Comparison of ENCODE assay signal across 8 cellular contexts in the genomic region with DNA sequence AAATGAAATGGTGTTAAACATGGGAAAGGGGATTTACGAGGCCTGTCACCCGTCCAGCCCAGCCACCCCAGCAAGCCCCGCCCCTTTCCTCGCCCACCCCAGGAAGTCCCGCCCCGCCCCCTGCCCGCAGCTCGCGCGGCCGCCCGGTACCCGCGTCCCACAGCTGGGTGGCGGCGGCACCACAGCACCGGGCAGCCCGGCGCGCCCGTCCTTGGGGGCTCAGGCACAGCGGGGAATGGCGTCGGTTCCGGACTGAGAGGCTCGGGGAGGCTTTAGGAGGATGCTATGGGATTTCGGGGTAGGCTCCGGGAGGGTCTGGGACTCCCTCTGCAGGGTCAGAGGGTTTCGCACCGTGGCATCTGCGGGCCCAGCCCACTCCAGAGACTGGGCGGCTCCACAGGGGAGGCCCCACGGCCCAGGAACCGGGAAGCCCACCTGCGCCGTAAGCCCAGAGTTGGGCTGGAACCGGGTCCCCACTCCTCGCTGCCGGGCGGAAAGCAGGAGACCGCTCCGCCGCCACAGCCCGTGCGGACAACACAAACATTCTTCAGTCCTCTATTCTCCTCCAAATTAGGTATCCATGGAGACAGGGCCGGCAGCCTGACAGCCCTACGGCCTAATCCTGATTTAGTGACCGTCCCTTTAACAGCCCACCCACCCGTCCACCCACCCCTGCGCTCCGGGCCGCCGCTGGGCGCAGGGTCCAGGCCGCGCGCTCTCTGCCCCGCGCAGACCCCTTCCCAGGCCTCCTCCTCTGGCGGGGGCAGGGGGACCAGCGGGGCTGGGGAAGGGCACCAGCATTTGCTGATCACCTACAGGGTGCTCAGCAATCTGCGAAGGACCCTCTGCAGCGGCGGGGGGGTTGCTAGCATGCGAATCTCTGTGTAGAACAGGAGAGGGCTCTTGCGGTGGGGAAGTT. TPM values are rescaled to one million over a fixed set of nuclear protein-coding genes. Genes with fewer than 3 reads are reported as not detected.
A peak's percentile ranks its signal among the peaks of the same experiment; 100 is the strongest.
DNase-seq lines count a peak whose midpoint lies in the region; ATAC-seq, FAIRE-seq and TF ChIP-seq lines count a peak whose summit lies in the region.

No MANE protein-coding gene starts in this region.

- 0% methylated on average over 10 of the region's 66 CpGs for WGBS in HepG2 (ENCODE audit: low lambda C conversion rate)

- peak; percentile 43 for ATAC-seq in HepG2
- no peak for ATAC-seq in GM18861 (IDR thresholded peaks at IDR 0.05; ENCODE audit: unreplicated experiment)

- H3K4me2 ChIP-seq in HepG2 (ENCODE audit: low read depth, low read length), result peak overlapping the region; percentile 91

- no peaks in the 10 kb centered on the region for H3K27me3 ChIP-seq in Caco-2 (replicated peaks; ENCODE audit: control insufficient read depth, insufficient read depth, low read length)
- H3K27me3 ChIP-seq in SJSA1 (replicated peaks), result peaks cover 44% of the 10 kb centered on the region
- H3K27me3 ChIP-seq in brain microvascular endothelial cell (replicated peaks), result peaks cover 55% of the 10 kb centered on the region
- H3K27me3 ChIP-seq in HepG2 (ENCODE audit: control insufficient read depth in 1 of 2, insufficient read depth in 2 of 2, low read length in 2 of 2), result peaks cover 0 to 9% of the 10 kb centered on the region in 2 experiments; a peak in 1 of 5 replicates

- H3K4me1 Mint-ChIP-seq in Caco-2 (ENCODE audit: low read depth, unreplicated experiment), result peaks cover 17% of the 10 kb centered on the region

- H2AFZ ChIP-seq in HepG2 (ENCODE audit: low read length), result no peak overlapping the region

- peak overlapping the region; percentile 83 for H3K4me3 ChIP-seq in Caco-2 (ENCODE audit: low read depth, low read length)
- peak overlapping the region; percentile 36 for H3K4me3 ChIP-seq in SJSA1
- H3K4me3 ChIP-seq in brain microvascular endothelial cell (ENCODE audit: low read depth, low read length), result peak overlapping the region; percentile 52
- H3K4me3 ChIP-seq in HepG2 (replicated peaks in 1 of 3; ENCODE audit: insufficient read depth in 1 of 3, low read depth in 2 of 3, low read length in 3 of 3), result peak overlapping the region; percentile 71 to 82 (median 72)

- intact Hi-C loops in Caco-2 (cut with micrococcal nuclease; ENCODE audit: unreplicated experiment), result no loop called here
- intact Hi-C loops in HepG2 (cut with micrococcal nuclease; ENCODE audit: unreplicated experiment), result loop anchor here (1.0 kb wide), 1 partner anchor 25 kb away; no protein-coding TSS in a partner anchor

- H3K79me2 ChIP-seq in HepG2 (ENCODE audit: insufficient read depth, low read length), result no peaks in the 10 kb centered on the region

- no peaks in the 10 kb centered on the region for H3K36me3 ChIP-seq in Caco-2 (ENCODE audit: control insufficient read depth, insufficient read depth, low read length)
- H3K36me3 ChIP-seq in SJSA1, result no peaks in the 10 kb centered on the region
- no peaks in the 10 kb centered on the region for H3K36me3 ChIP-seq in brain microvascular endothelial cell (replicated peaks)
- H3K36me3 ChIP-seq in HepG2 (replicated peaks in 1 of 2; ENCODE audit: control insufficient read depth in 1 of 2, insufficient read depth in 2 of 2, low read length in 2 of 2), result no peaks in the 10 kb centered on the region

- in situ Hi-C loops in brain microvascular endothelial cell (cut with HindIII; ENCODE audit: low pct_ligation_motif_present, low sequenced_read_pairs) (no loop called here), HepG2 (cut with HindIII; ENCODE audit: extremely low pct_ligation_motif_present, low pct_unique_long_range_greater_than_20kb) (no loop called here)

- no peak overlapping the region for H3K27ac ChIP-seq in SJSA1
- H3K27ac ChIP-seq in brain microvascular endothelial cell, result no peak overlapping the region
- H3K27ac ChIP-seq in HepG2 (ENCODE audit: extremely low read length, insufficient read depth, low read length), result no peak overlapping the region

- peak overlapping the region; percentile 46 for H3K27ac Mint-ChIP-seq in Caco-2 (ENCODE audit: unreplicated experiment)

- TF ChIP-seq CTCF in Caco-2 (IDR thresholded peaks at IDR 0.05; ENCODE audit: insufficient read depth in 1 of 2, low read depth in 1 of 2, low read length in 1 of 2, severe bottlenecking in 1 of 2, unreplicated experiment in 1 of 2) (no peak), brain microvascular endothelial cell (IDR thresholded peaks at IDR 0.05; ENCODE audit: low read depth, low read length, missing control alignments) (no peak), HepG2 (CRISPR knock-in tag; IDR thresholded peaks at IDR 0.05) (no peak)

- FAIRE-seq in HepG2 (lab: Jason Lieb, UNC) (no peak), GM19239 (lab: Jason Lieb, UNC) (no peak)

- TF ChIP-seq POLR2A in HepG2 (IDR thresholded peaks at IDR 0.05; ENCODE audit: insufficient read depth in 1 of 2, low read depth in 2 of 2, low read length in 2 of 2), result no peak

- POLR2A ChIA-PET in Caco-2 (lab: Charles Lee), result interaction anchor here (0.5 to 1.0 kb wide), 2 partner anchors 17 to 28 kb away, joined by 4 read pairs; no protein-coding TSS in a partner anchor
- POLR2A ChIA-PET in HepG2 (lab: Yijun Ruan, JAX), result interaction anchor here (1.4 to 1.8 kb wide), 2 partner anchors 23 to 33 kb away, joined by 3 to 4 read pairs; a partner anchor contains a TSS

- no TSS peak for BruUV-seq in Caco-2 (replicated peaks; lab: Mats Ljungman, UMichigan)
- BruUV-seq in HepG2 (replicated peaks; lab: Mats Ljungman, UMichigan), result no TSS peak

- no peaks in the 10 kb centered on the region for H3K36me3 Mint-ChIP-seq in Caco-2 (ENCODE audit: insufficient read depth, unreplicated experiment)

- CTCF ChIA-PET in Caco-2 (lab: Charles Lee), result interaction anchor here (0.6 to 2.2 kb wide), 4 partner anchors 23 to 29 kb away, joined by 3 to 7 read pairs (median 4); no protein-coding TSS in a partner anchor
- CTCF ChIA-PET in HepG2 (lab: Yijun Ruan, JAX; ENCODE audit: low intra/inter-chr PET ratio, low total read pairs), result no interaction called here

- H3K4me1 ChIP-seq in Caco-2 (peaks cover 32% of the 10 kb centered on the region), SJSA1 (replicated peaks) (peaks cover 10% of the 10 kb centered on the region), HepG2 (ENCODE audit: insufficient read depth, low read length) (peaks cover 31% of the 10 kb centered on the region)

- no peaks in the 10 kb centered on the region for H3K27me3 Mint-ChIP-seq in Caco-2 (ENCODE audit: insufficient read depth, unreplicated experiment)

- H3K9ac ChIP-seq in HepG2 (ENCODE audit: insufficient read depth, low read depth, low read length), result peak overlapping the region; percentile 54; the same call in 1 of the 2 replicates

- no peaks in the 10 kb centered on the region for H3K9me3 ChIP-seq in Caco-2
- H3K9me3 ChIP-seq in SJSA1 (replicated peaks), result no peaks in the 10 kb centered on the region
- no peaks in the 10 kb centered on the region for H3K9me3 ChIP-seq in HepG2 (ENCODE audit: low read length)

- DNase-seq in Caco-2, result peak; percentile 67 to 72
- peak in 1 of 2 experiments; percentile 30 for DNase-seq in SJSA1 (ENCODE audit: low read depth in 1 of 2, low spot score in 2 of 2)
- DNase-seq in brain microvascular endothelial cell, result no peak
- DNase-seq in HepG2 (ENCODE audit: low spot score), result no peak
- DNase-seq in stimulated activated CD4-positive, alpha-beta T cell treated with anti-CD3 and anti-CD28 coated beads, TNF-alpha, amount 100 ng/mL, for 24 hours (ENCODE audit: low read depth in 3 of 3), result peak in 2 of 3 experiments; percentile 33 to 59
- DNase-seq in GM19239 (ENCODE audit: insufficient read length, low spot score), result no peak
- no peak for DNase-seq in SIG-M5 treated with dmso at 0.1 percent for 504 hours (lab: John Stamatoyannopoulos, UW; ENCODE audit: unreplicated experiment)

- peak overlapping the region; percentile 84 for H3K4me3 Mint-ChIP-seq in Caco-2 (ENCODE audit: unreplicated experiment)

- no peak for TF ChIP-seq RAD21 in HepG2 (CRISPR knock-in tag; IDR thresholded peaks at IDR 0.05)

- no peaks in the 10 kb centered on the region for H4K20me1 ChIP-seq in HepG2 (ENCODE audit: insufficient read depth, low read length)

- H3K9me3 Mint-ChIP-seq in Caco-2 (ENCODE audit: unreplicated experiment), result no peaks in the 10 kb centered on the region

- TF ChIP-seq EP300 in HepG2 (IDR thresholded peaks at IDR 0.05; ENCODE audit: low read depth in 2 of 2, low read length in 2 of 2) (no peak), HepG2 (CRISPR knock-in tag; IDR thresholded peaks at IDR 0.05; ENCODE audit: borderline replicate concordance) (no peak)

RNA-seq across cellular contexts. Expression of a gene that starts 1.3 kb away (rescaled TPM):
- 3.5 and 3.6 TPM in 2 replicates for total RNA-seq in Caco-2 (2022)
- total RNA-seq in SJSA1 (2014; rRNA removed; shearing (Covaris generic)), result not detected in 2 replicates
- total RNA-seq in HepG2 (2016; rRNA removed; fragmentation: Illumina TruSeq; extraction: Trizol), result 0.76 and 1.00 TPM in 2 replicates
- 0.10 and 0.18 TPM in 2 replicates for total RNA-seq in HepG2 (2016; cell fraction: cytosol; rRNA removed; fragmentation: Illumina TruSeq; extraction: Trizol; ENCODE audit: low read depth)
- total RNA-seq in HepG2 (2016; cell fraction: insoluble cytoplasmic fraction; rRNA removed; fragmentation: Illumina TruSeq; extraction: Trizol), result 0.73 and 1.2 TPM in 2 replicates
- total RNA-seq in HepG2 (2016; cell fraction: membrane; rRNA removed; fragmentation: Illumina TruSeq; extraction: Trizol), result 0.53 and 0.62 TPM in 2 replicates
- total RNA-seq in HepG2 (2016; cell fraction: nucleus; rRNA removed; fragmentation: Illumina TruSeq; extraction: Trizol), result 0.56 and 0.78 TPM in 2 replicates
- 0.82 and 1.2 TPM in 2 replicates for polyA plus RNA-seq in HepG2 (2011; rRNA removed)
- 0.99 and 1.2 TPM in 2 replicates for polyA plus RNA-seq in HepG2 (2011; cell fraction: cytosol; rRNA removed)
- 0.87 and 1.0 TPM in 2 replicates for polyA plus RNA-seq in HepG2 (2011; cell fraction: nucleus; rRNA removed)
- 0.51 TPM in 2 replicates for polyA plus RNA-seq in HepG2 (2012)
- polyA plus RNA-seq in HepG2 (2016; cell fraction: cytosol; fragmentation: Illumina TruSeq; extraction: Trizol; ENCODE audit: low read depth), result 0.06 and 0.07 TPM in 2 replicates
- 1.6 TPM in 2 replicates for polyA plus RNA-seq in HepG2 (2016; cell fraction: insoluble cytoplasmic fraction; fragmentation: Illumina TruSeq; extraction: Trizol; ENCODE audit: low read depth)
- polyA plus RNA-seq in HepG2 (2016; cell fraction: membrane; fragmentation: Illumina TruSeq; extraction: Trizol; ENCODE audit: low read depth), result 0.46 and 0.47 TPM in 2 replicates
- polyA plus RNA-seq in HepG2 (2016; cell fraction: nucleus; fragmentation: Illumina TruSeq; extraction: Trizol; ENCODE audit: insufficient read depth, low read depth), result 1.3 and 1.4 TPM in 2 replicates
- polyA minus RNA-seq in HepG2 (2011; rRNA and poly(A)+ RNA removed; ENCODE audit: low replicate concordance), result 1.9 TPM in 1 of 2 replicates, not detected in the other
- 0.99 and 1.1 TPM in 2 replicates for polyA minus RNA-seq in HepG2 (2011; cell fraction: cytosol; rRNA and poly(A)+ RNA removed)
- polyA minus RNA-seq in HepG2 (2011; cell fraction: nucleus; rRNA and poly(A)+ RNA removed), result 0.50 and 0.77 TPM in 2 replicates

RNA-seq across cellular contexts. Expression of a gene that starts 40.7 kb away (rescaled TPM):
- not detected in 2 replicates for total RNA-seq in Caco-2 (2022)
- not detected in 2 replicates for total RNA-seq in SJSA1 (2014; rRNA removed; shearing (Covaris generic))
- total RNA-seq in HepG2 (2016; rRNA removed; fragmentation: Illumina TruSeq; extraction: Trizol), result not detected in 2 replicates
- total RNA-seq in HepG2 (2016; cell fraction: cytosol; rRNA removed; fragmentation: Illumina TruSeq; extraction: Trizol; ENCODE audit: low read depth), result not detected in 2 replicates
- not detected in 2 replicates for total RNA-seq in HepG2 (2016; cell fraction: insoluble cytoplasmic fraction; rRNA removed; fragmentation: Illumina TruSeq; extraction: Trizol)
- not detected in 2 replicates for total RNA-seq in HepG2 (2016; cell fraction: membrane; rRNA removed; fragmentation: Illumina TruSeq; extraction: Trizol)
- total RNA-seq in HepG2 (2016; cell fraction: nucleus; rRNA removed; fragmentation: Illumina TruSeq; extraction: Trizol), result not detected in 2 replicates
- 0.04 and 0.07 TPM in 2 replicates for polyA plus RNA-seq in HepG2 (2011; rRNA removed)
- 0.03 and 0.04 TPM in 2 replicates for polyA plus RNA-seq in HepG2 (2011; cell fraction: cytosol; rRNA removed)
- 0.16 and 0.33 TPM in 2 replicates for polyA plus RNA-seq in HepG2 (2011; cell fraction: nucleus; rRNA removed)
- polyA plus RNA-seq in HepG2 (2012), result not detected in 2 replicates
- polyA plus RNA-seq in HepG2 (2016; cell fraction: cytosol; fragmentation: Illumina TruSeq; extraction: Trizol; ENCODE audit: low read depth), result not detected in 2 replicates
- not detected in 2 replicates for polyA plus RNA-seq in HepG2 (2016; cell fraction: insoluble cytoplasmic fraction; fragmentation: Illumina TruSeq; extraction: Trizol; ENCODE audit: low read depth)
- polyA plus RNA-seq in HepG2 (2016; cell fraction: membrane; fragmentation: Illumina TruSeq; extraction: Trizol; ENCODE audit: low read depth), result not detected in 2 replicates
- polyA plus RNA-seq in HepG2 (2016; cell fraction: nucleus; fragmentation: Illumina TruSeq; extraction: Trizol; ENCODE audit: insufficient read depth, low read depth), result not detected in 2 replicates
- polyA minus RNA-seq in HepG2 (2011; rRNA and poly(A)+ RNA removed; ENCODE audit: low replicate concordance), result 0.05 and 0.18 TPM in 2 replicates
- not detected in 2 replicates for polyA minus RNA-seq in HepG2 (2011; cell fraction: cytosol; rRNA and poly(A)+ RNA removed)
- polyA minus RNA-seq in HepG2 (2011; cell fraction: nucleus; rRNA and poly(A)+ RNA removed), result not detected in 2 replicates

Comparison
In these comparisons a context has a peak if more than half of its experiments do, and no peak if none do; other contexts are left out.
1. DNase-seq: peak in Caco-2 (2 of 2) and stimulated activated CD4-positive, alpha-beta T cell treated with anti-CD3 and anti-CD28 coated beads, TNF-alpha, amount 100 ng/mL, for 24 hours (2 of 3); none in brain microvascular endothelial cell (single experiment), HepG2 (single experiment), GM19239 (single experiment) and SIG-M5 treated with dmso at 0.1 percent for 504 hours (single experiment).
2. Peak in every context shown above with its lines, with median percentiles within 50 percentile points of each other: H3K4me3 ChIP-seq.